ENCODE assay signal across 24 cellular contexts in genomic region chr17:38540514-38540913, GRCh38.
"Had no signal": no experiment of that assay in that cellular context is flagged by ENCODE, and none has a peak within 500 bp of the region (broad histone marks: within the 10 kb centered on the region; RNA-seq: fewer than 3 reads in every experiment).

No MANE protein-coding gene starts in this region.

- H3K36me3 Mint-ChIP-seq: immature natural killer cell; naive B cell; natural killer cell treated with Interleukin-12 subunit alpha and Interleukin-12 subunit beta and Interleukin-15 and Interleukin-18, amount 100 ng/mL, for 72 hours; stimulated activated memory B cell treated with anti-CD40 and anti-IgM and Interleukin-4, amounts not matched to agents 10 μg/mL and 1 μg/mL and 100 μg/mL, for 72 hours had no signal

- H3K4me3 ChIP-seq: mucosa of descending colon, ovary, psoas muscle, sigmoid colon, thoracic aorta, tibial nerve, upper lobe of left lung, uterus had no signal

- H3K4me1 Mint-ChIP-seq: immature natural killer cell; mesothelial cell of epicardium; stimulated activated memory B cell treated with anti-CD40 and anti-IgM and Interleukin-4, amounts not matched to agents 10 μg/mL and 1 μg/mL and 100 μg/mL, for 72 hours had no signal

- H3K27ac Mint-ChIP-seq: effector memory CD8-positive, alpha-beta T cell; immature natural killer cell; mesothelial cell of epicardium; natural killer cell treated with Interleukin-12 subunit alpha and Interleukin-12 subunit beta and Interleukin-15 and Interleukin-18, amount 100 ng/mL, for 72 hours; stimulated activated memory B cell treated with anti-CD40 and anti-IgM and Interleukin-4, amounts not matched to agents 10 μg/mL and 1 μg/mL and 100 μg/mL, for 72 hours; stimulated activated naive CD8-positive, alpha-beta T cell treated with anti-CD3 and anti-CD28 coated beads, Interleukin-15, Interleukin-2, amounts not matched to agents 100 ng/mL and 50 ng/mL, for 24 hours had no signal

- H3K4me3 Mint-ChIP-seq: effector memory CD8-positive, alpha-beta T cell; immature natural killer cell; mesothelial cell of epicardium; naive B cell; natural killer cell treated with Interleukin-12 subunit alpha and Interleukin-12 subunit beta and Interleukin-15 and Interleukin-18, amount 100 ng/mL, for 72 hours; neural crest cell; stimulated activated memory B cell treated with anti-CD40 and anti-IgM and Interleukin-4, amounts not matched to agents 10 μg/mL and 1 μg/mL and 100 μg/mL, for 72 hours; stimulated activated naive CD8-positive, alpha-beta T cell treated with anti-CD3 and anti-CD28 coated beads, Interleukin-15, Interleukin-2, amounts not matched to agents 100 ng/mL and 50 ng/mL, for 24 hours had no signal

- H3K27ac ChIP-seq: ovary, psoas muscle, sigmoid colon, thoracic aorta, tibial nerve, upper lobe of left lung, uterus had no signal

- H3K27me3 ChIP-seq: ovary, tibial nerve, uterus had no signal

- H3K9me3 Mint-ChIP-seq: effector memory CD8-positive, alpha-beta T cell; immature natural killer cell; mesothelial cell of epicardium; naive B cell; natural killer cell treated with Interleukin-12 subunit alpha and Interleukin-12 subunit beta and Interleukin-15 and Interleukin-18, amount 100 ng/mL, for 72 hours; neural crest cell; stimulated activated memory B cell treated with anti-CD40 and anti-IgM and Interleukin-4, amounts not matched to agents 10 μg/mL and 1 μg/mL and 100 μg/mL, for 72 hours; stimulated activated naive CD8-positive, alpha-beta T cell treated with anti-CD3 and anti-CD28 coated beads, Interleukin-15, Interleukin-2, amounts not matched to agents 100 ng/mL and 50 ng/mL, for 24 hours had no signal

- H3K9me3 ChIP-seq: mucosa of descending colon, ovary, psoas muscle, sigmoid colon, thoracic aorta, tibial nerve, upper lobe of left lung, uterus had no signal

- DNase-seq: cortex of kidney; effector memory CD8-positive, alpha-beta T cell; hypothalamus; immature natural killer cell; mesenchymal stem cell; mucosa of descending colon; naive B cell; nucleus accumbens; ovary; sigmoid colon; stimulated activated CD4-positive, alpha-beta T cell treated with anti-CD3 and anti-CD28 coated beads, Interleukin-2, amount 100 ng/mL, for 24 hours; stimulated activated CD4-positive, alpha-beta T cell treated with anti-CD3 and anti-CD28 coated beads, Interleukin-4, amount 100 ng/mL, for 24 hours; upper lobe of left lung; uterus had no signal

- H3K36me3 ChIP-seq: ovary, sigmoid colon, thoracic aorta, tibial nerve, upper lobe of left lung, uterus had no signal

- ATAC-seq: effector memory CD8-positive, alpha-beta T cell; left lobe of liver; mucosa of descending colon; natural killer cell treated with Interleukin-12 subunit alpha and Interleukin-12 subunit beta and Interleukin-15 and Interleukin-18, amount 100 ng/mL, for 72 hours; psoas muscle; right cardiac atrium; stimulated activated memory B cell treated with anti-CD40 and anti-IgM and Interleukin-4, amounts not matched to agents 10 μg/mL and 1 μg/mL and 100 μg/mL, for 72 hours had no signal

- H3K4me1 ChIP-seq: psoas muscle, sigmoid colon, tibial nerve, upper lobe of left lung, uterus had no signal
